In the genomic region with DNA sequence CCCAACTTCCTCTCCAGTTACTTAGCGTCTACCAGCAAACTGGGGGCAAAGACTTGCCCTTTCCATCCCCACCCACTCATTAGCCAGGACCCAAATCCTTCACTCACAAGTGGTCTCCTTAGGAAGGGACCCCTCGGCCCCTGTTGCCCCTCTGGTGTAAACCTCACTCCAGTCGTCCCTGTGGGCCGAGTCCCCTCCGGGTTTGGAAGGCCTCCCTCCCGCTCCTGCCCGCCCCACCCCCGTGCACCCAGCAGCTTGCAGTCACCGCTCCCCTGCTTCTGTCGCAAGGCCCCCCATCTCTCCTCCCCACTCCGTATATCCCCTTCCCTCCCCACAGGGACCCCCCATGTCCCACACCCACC, we compare ENCODE assay signal across 8 cellular contexts. TPM values are rescaled to one million over a fixed set of nuclear protein-coding genes. Genes with fewer than 3 reads are reported as not detected.
A peak's percentile ranks its signal among the peaks of the same experiment; 100 is the strongest.
DNase-seq lines count a peak whose midpoint lies in the region; ATAC-seq and TF ChIP-seq lines count a peak whose summit lies in the region.

No MANE protein-coding gene starts in this region.

- no peak for DNase-seq in AG10803 (ENCODE audit: low read depth)
- no peak for DNase-seq in Jurkat, Clone E6-1 (ENCODE audit: low read depth, low spot score)
- DNase-seq in chondrocyte (ENCODE audit: low spot score) = no peak
- DNase-seq in naive B cell = no peak
- DNase-seq in superior temporal gyrus (ENCODE audit: extremely low spot score) = no peak
- DNase-seq in cerebellar cortex (ENCODE audit: low spot score) = no peak
- DNase-seq in SW 1271 (lab: John Stamatoyannopoulos, UW) = no peak
- DNase-seq in effector CD4-positive, alpha-beta T cell = no peak

- no peak for ATAC-seq in naive B cell (ENCODE audit: low read depth in 2 of 2)

- no peak for TF ChIP-seq CTCF in AG10803 (conservative IDR thresholded peaks at IDR 0.05; ENCODE audit: low read length)
- TF ChIP-seq CTCF in chondrocyte (IDR thresholded peaks at IDR 0.05) = no peak

- H3K9me3 Mint-ChIP-seq in chondrocyte (ENCODE audit: low read depth) (no peaks in the 10 kb centered on the region), naive B cell (no peaks in the 10 kb centered on the region)

- H3K27me3 Mint-ChIP-seq in chondrocyte (ENCODE audit: low read depth) (peaks cover 2% of the 10 kb centered on the region), naive B cell (peaks cover 0 to 12% (median 9%) of the 10 kb centered on the region in 3 donors)

- H3K27ac Mint-ChIP-seq in chondrocyte (ENCODE audit: unreplicated experiment) (no peak overlapping the region), naive B cell (peak overlapping the region; percentile 91 to 99 (median 96))

- H3K4me3 Mint-ChIP-seq in chondrocyte (ENCODE audit: unreplicated experiment) (peak overlapping the region; percentile 73), naive B cell (peak overlapping the region; percentile 81 to 96 (median 94))

- H3K4me3 ChIP-seq in AG10803 (ENCODE audit: low read length) = peak overlapping the region; percentile 84
- peak overlapping the region; percentile 73 for H3K4me3 ChIP-seq in Jurkat, Clone E6-1 (ENCODE audit: low read length)

- H3K36me3 Mint-ChIP-seq in chondrocyte (ENCODE audit: low read depth) = no peaks in the 10 kb centered on the region
- no peaks in the 10 kb centered on the region for H3K36me3 Mint-ChIP-seq in naive B cell

- H3K4me1 Mint-ChIP-seq in chondrocyte (ENCODE audit: low read depth) = peaks cover 26% of the 10 kb centered on the region
- peaks cover 33 to 60% (median 56%) of the 10 kb centered on the region in 3 donors for H3K4me1 Mint-ChIP-seq in naive B cell

RNA-seq across cellular contexts. Expression of a gene that starts 1.2 kb away (rescaled TPM):
- 49.2 TPM for polyA plus RNA-seq in Jurkat, Clone E6-1 (2012; ENCODE audit: insufficient read depth, insufficient read length)
- 7.9 to 10.4 TPM (median 9.6 TPM) in 3 replicates for total RNA-seq in chondrocyte
- 10 to 100 TPM; 34.1 to 49.5 (median 44.3) TPM for polyA plus RNA-seq in naive B cell (ENCODE audit: low read depth in 6 of 6)

RNA-seq across cellular contexts. Expression of a gene that starts 27.4 kb away (rescaled TPM):
- not detected for polyA plus RNA-seq in Jurkat, Clone E6-1 (2012; ENCODE audit: insufficient read depth, insufficient read length)
- not detected in 3 replicates for total RNA-seq in chondrocyte
- not detected for polyA plus RNA-seq in naive B cell (ENCODE audit: low read depth in 6 of 6)

RNA-seq across cellular contexts. Expression of a gene that starts 45.7 kb away (rescaled TPM):
- not detected for polyA plus RNA-seq in Jurkat, Clone E6-1 (2012; ENCODE audit: insufficient read depth, insufficient read length)
- total RNA-seq in chondrocyte = not detected in 3 replicates
- not detected for polyA plus RNA-seq in naive B cell (ENCODE audit: low read depth in 6 of 6)
